In genomic region chr14:23939607-23940326, GRCh38 we compare ENCODE assay signal across 2 cellular contexts.
TF ChIP-seq lines count a peak whose summit lies in the region.

No MANE protein-coding gene starts in this region.

TF ChIP-seq in HCT116, 20 proteins besides CTCF, POLR2A, EP300 and RAD21:
- TF ChIP-seq MAX (IDR thresholded peaks at IDR 0.05) = no peak
- TF ChIP-seq SIN3A (IDR thresholded peaks at IDR 0.05; ENCODE audit: low read depth) = no peak
- TF ChIP-seq ELF1 (IDR thresholded peaks at IDR 0.05; ENCODE audit: borderline replicate concordance, low read depth) = no peak
- TF ChIP-seq CBX3 (IDR thresholded peaks at IDR 0.05; ENCODE audit: low read depth) = no peak
- TF ChIP-seq ZFX (IDR thresholded peaks at IDR 0.05) = no peak
- no peak for TF ChIP-seq REST (IDR thresholded peaks at IDR 0.05; ENCODE audit: low read depth)

TF ChIP-seq in K562, 482 proteins besides CTCF, POLR2A, EP300 and RAD21 (continues in another document):
- TF ChIP-seq PATZ1 (CRISPR knock-in tag; IDR thresholded peaks at IDR 0.05; ENCODE audit: borderline replicate concordance) = no peak
- TF ChIP-seq ATF2 (CRISPR knock-in tag; IDR thresholded peaks at IDR 0.05) = no peak
- TF ChIP-seq TCF7 (IDR thresholded peaks at IDR 0.05; ENCODE audit: borderline replicate concordance) = no peak
- no peak for TF ChIP-seq RAD51 (IDR thresholded peaks at IDR 0.05; ENCODE audit: borderline replicate concordance, low read depth)
- TF ChIP-seq NKRF (IDR thresholded peaks at IDR 0.05; ENCODE audit: borderline replicate concordance) = no peak
- TF ChIP-seq HMBOX1 (IDR thresholded peaks at IDR 0.05) = peak; percentile 59; the same call in 1 of the 2 replicates
- no peak for TF ChIP-seq POLR2H (tag; IDR thresholded peaks at IDR 0.05; ENCODE audit: low read depth)
- peak; percentile 71 for TF ChIP-seq CBFA2T3 (IDR thresholded peaks at IDR 0.05)
- peak; percentile 80 for TF ChIP-seq ZNF239 (CRISPR knock-in tag; IDR thresholded peaks at IDR 0.05)
- TF ChIP-seq SUPT5H (IDR thresholded peaks at IDR 0.05) = no peak
- TF ChIP-seq ETS1 (conservative IDR thresholded peaks at IDR 0.05; ENCODE audit: control insufficient read depth, low read depth, low read length) = no peak
- no peak for TF ChIP-seq SIX5 (IDR thresholded peaks at IDR 0.05; ENCODE audit: borderline replicate concordance in 1 of 2, insufficient read depth in 1 of 2, low read depth in 1 of 2, low read length in 2 of 2)
- peak; percentile 86; the same call in 1 of the 2 replicates for TF ChIP-seq ZNF133 (CRISPR knock-in tag; IDR thresholded peaks at IDR 0.05)
- 0 out of 2 replicates have a peak, but pooled peaks have one; percentile 51 for TF ChIP-seq ZNF175 (CRISPR knock-in tag; IDR thresholded peaks at IDR 0.05; ENCODE audit: low read depth)
- peak; percentile 93 for TF ChIP-seq CLOCK (CRISPR knock-in tag; IDR thresholded peaks at IDR 0.05; ENCODE audit: borderline replicate concordance)
- peak; percentile 88 for TF ChIP-seq DDX20 (tag; IDR thresholded peaks at IDR 0.05; ENCODE audit: low read depth)
- 0 out of 2 replicates have a peak, but pooled peaks have one; percentile 33 for TF ChIP-seq ZNF644 (tag; IDR thresholded peaks at IDR 0.05; ENCODE audit: low read depth)
- TF ChIP-seq ZNF830 (CRISPR knock-in tag; IDR thresholded peaks at IDR 0.05) = no peak
- TF ChIP-seq L3MBTL2 (IDR thresholded peaks at IDR 0.05) = 0 out of 2 replicates have a peak, but pooled peaks have one; percentile 38
- no peak for TF ChIP-seq MLX (CRISPR knock-in tag; conservative IDR thresholded peaks at IDR 0.05)
- TF ChIP-seq PCBP2 (IDR thresholded peaks at IDR 0.05; ENCODE audit: low read depth, low read length, poor library complexity, severe bottlenecking) = no peak
- TF ChIP-seq ZBTB11 (CRISPR knock-in tag; IDR thresholded peaks at IDR 0.05) = 0 out of 6 replicates have a peak, but pooled peaks of 1 of the 3 experiments have one; percentile 34
- TF ChIP-seq TRIM28 (IDR thresholded peaks at IDR 0.05) = no peak
- no peak for TF ChIP-seq TAF15 (IDR thresholded peaks at IDR 0.05; ENCODE audit: low read depth, low read length)
- no peak for TF ChIP-seq ZNF274 (IDR thresholded peaks at IDR 0.05; ENCODE audit: borderline replicate concordance, low read depth, low read length)
- no peak for TF ChIP-seq SRSF9 (IDR thresholded peaks at IDR 0.05; ENCODE audit: borderline replicate concordance, low read depth, low read length)
- TF ChIP-seq KDM5B (IDR thresholded peaks at IDR 0.05; ENCODE audit: insufficient replicate concordance, low read depth, low read length) = no peak
- no peak for TF ChIP-seq SMARCA5 (IDR thresholded peaks at IDR 0.05)
- TF ChIP-seq ZNF449 (CRISPR knock-in tag; IDR thresholded peaks at IDR 0.05) = peak; percentile 91
- TF ChIP-seq RHOXF2B (CRISPR knock-in tag; conservative IDR thresholded peaks at IDR 0.05) = 0 out of 2 replicates have a peak, but pooled peaks have one; percentile 40
- 0 out of 2 replicates have a peak, but pooled peaks have one; percentile 50 for TF ChIP-seq ZNF174 (CRISPR knock-in tag; IDR thresholded peaks at IDR 0.05)
- no peak for TF ChIP-seq CSDE1 (IDR thresholded peaks at IDR 0.05)
- no peak for TF ChIP-seq CBX2 (IDR thresholded peaks at IDR 0.05; ENCODE audit: insufficient read depth, low read length, poor library complexity, severe bottlenecking)
- no peak for TF ChIP-seq AFF1 (IDR thresholded peaks at IDR 0.05; ENCODE audit: low read depth in 1 of 2, partially characterized antibody in 2 of 2)
- no peak for TF ChIP-seq CHD1 (IDR thresholded peaks at IDR 0.05; ENCODE audit: low read length)
